Comparison of ENCODE assay signal across 19 cellular contexts in genomic region chr17:49156256-49156655, GRCh38. TPM values are rescaled to one million over a fixed set of nuclear protein-coding genes. Genes with fewer than 3 reads are reported as not detected.
A peak's percentile ranks its signal among the peaks of the same experiment; 100 is the strongest.
DNase-seq lines count a peak whose midpoint lies in the region; ATAC-seq and TF ChIP-seq lines count a peak whose summit lies in the region.
"Had no signal": no experiment of that assay in that cellular context is flagged by ENCODE, and none has a peak within 500 bp of the region (broad histone marks: within the 10 kb centered on the region; RNA-seq: fewer than 3 reads in every experiment).

No MANE protein-coding gene starts in this region.

- no peak for TF ChIP-seq POLR2A in IMR-90 (IDR thresholded peaks at IDR 0.05; ENCODE audit: low read depth, low read length)
- TF ChIP-seq POLR2A in thyroid gland (IDR thresholded peaks at IDR 0.05) = no peak

- H3K4me2 ChIP-seq in IMR-90 (ENCODE audit: low read depth, low read length) = no peak overlapping the region
- H3K4me2 ChIP-seq in PC-3 (ENCODE audit: low read length) = no peak overlapping the region

- H3K36me3 ChIP-seq in IMR-90 (ENCODE audit: control insufficient read depth, insufficient read depth, low read length) (no peaks in the 10 kb centered on the region), PC-3 (ENCODE audit: low read depth, low read length) (no peaks in the 10 kb centered on the region), thyroid gland (no peaks in the 10 kb centered on the region)
- H3K36me3 ChIP-seq: HAP-1 had no signal

- no peak overlapping the region for H2BK120ac ChIP-seq in IMR-90 (ENCODE audit: low read depth, low read length)

- H3K4me1 Mint-ChIP-seq in activated naive CD8-positive, alpha-beta T cell treated with anti-CD3 and anti-CD28 coated beads, Interleukin-2, amount 50 U/mL, for 24 hours = no peaks in the 10 kb centered on the region
- H3K4me1 Mint-ChIP-seq: CD4-positive, alpha-beta memory T cell had no signal

- H2BK5ac ChIP-seq in IMR-90 (ENCODE audit: low read depth, low read length, poor library complexity, severe bottlenecking) = no peak overlapping the region

- POLR2A ChIA-PET in IMR-90 (lab: Charles Lee; ENCODE audit: unreplicated experiment) = no interaction called here
- POLR2A ChIA-PET in PC-3 (lab: Charles Lee; ENCODE audit: unreplicated experiment) = no interaction called here

- WGBS in IMR-90 (ENCODE audit: extremely low coverage in 2 of 2, insufficient read length in 1 of 2), 2 experiments = no CpG with 5 or more reads among the region's 11 CpGs
- 25 to 32% methylated on average over 11 of the region's 11 CpGs for WGBS in thyroid gland, 2 donors

- no peaks in the 10 kb centered on the region for H3K9me2 ChIP-seq in PC-3 (replicated peaks; ENCODE audit: low read length)

- ATAC-seq in IMR-90 (ENCODE audit: low read depth) = no peak
- ATAC-seq in PC-3 = no peak
- no peak for ATAC-seq in HG03095 (IDR thresholded peaks at IDR 0.05; ENCODE audit: unreplicated experiment)
- ATAC-seq in GM21367 (IDR thresholded peaks at IDR 0.05; ENCODE audit: unreplicated experiment) = no peak
- ATAC-seq in activated naive CD8-positive, alpha-beta T cell treated with anti-CD3 and anti-CD28 coated beads, Interleukin-2, amount 50 U/mL, for 24 hours = no peak
- ATAC-seq: GM12878 had no signal

- H3K79me1 ChIP-seq in IMR-90 (ENCODE audit: low read depth in 1 of 2, low read length in 2 of 2) = no peaks in the 10 kb centered on the region

- H4K5ac ChIP-seq in IMR-90 (ENCODE audit: low read depth, low read length) = no peak overlapping the region

- no peaks in the 10 kb centered on the region for H3K36me3 Mint-ChIP-seq in activated naive CD8-positive, alpha-beta T cell treated with anti-CD3 and anti-CD28 coated beads, Interleukin-2, amount 50 U/mL, for 24 hours (ENCODE audit: low read depth)
- H3K36me3 Mint-ChIP-seq: CD4-positive, alpha-beta memory T cell had no signal

- H2AFZ ChIP-seq in IMR-90 (replicated peaks; ENCODE audit: low read length, poor library complexity) (peak overlapping the region; percentile 41), PC-3 (ENCODE audit: low read length) (0 out of 2 replicates have a peak overlapping the region, but pooled peaks have one; percentile 6)

- no peak overlapping the region for H2BK15ac ChIP-seq in IMR-90 (ENCODE audit: low read depth, low read length)

- no peak overlapping the region for H3K27ac Mint-ChIP-seq in activated naive CD8-positive, alpha-beta T cell treated with anti-CD3 and anti-CD28 coated beads, Interleukin-2, amount 50 U/mL, for 24 hours
- H3K27ac Mint-ChIP-seq: CD4-positive, alpha-beta memory T cell; HFFc6 had no signal

- peak overlapping the region; percentile 13; the same call in 1 of the 2 replicates for H2AK5ac ChIP-seq in IMR-90 (ENCODE audit: low read depth, low read length)

- H3K18ac ChIP-seq in IMR-90 (ENCODE audit: low read depth, low read length) = no peak overlapping the region

- no peak overlapping the region for H3K27ac ChIP-seq in IMR-90 (ENCODE audit: insufficient read depth, low read length)
- H3K27ac ChIP-seq in PC-3 (ENCODE audit: low read length) = no peak overlapping the region
- no peak overlapping the region for H3K27ac ChIP-seq in thyroid gland

- H3K79me2 ChIP-seq in PC-3 (ENCODE audit: low read length) = no peaks in the 10 kb centered on the region

- H3F3A ChIP-seq in PC-3 (ENCODE audit: low read length, unreplicated experiment) = no peaks in the 10 kb centered on the region

- no peak overlapping the region for H3K4me3 Mint-ChIP-seq in activated naive CD8-positive, alpha-beta T cell treated with anti-CD3 and anti-CD28 coated beads, Interleukin-2, amount 50 U/mL, for 24 hours
- H3K4me3 Mint-ChIP-seq: CD4-positive, alpha-beta memory T cell; HFFc6 had no signal

- H3K4me1 ChIP-seq in IMR-90 (ENCODE audit: control insufficient read depth, insufficient read depth, low read length) (peaks cover 6% of the 10 kb centered on the region; the same call in 1 of the 2 replicates), PC-3 (ENCODE audit: insufficient read depth, low read length) (0 out of 2 replicates have a peak, but pooled peaks cover 8% of the 10 kb centered on the region), thyroid gland (peaks cover 0 to 14% of the 10 kb centered on the region in 2 donors)
- H3K4me1 ChIP-seq: HAP-1 had no signal

- H3K9me3 ChIP-seq in IMR-90 (ENCODE audit: control insufficient read depth, insufficient read depth, low read length) = no peaks in the 10 kb centered on the region
- no peaks in the 10 kb centered on the region for H3K9me3 ChIP-seq in PC-3 (ENCODE audit: low read length)
- no peaks in the 10 kb centered on the region for H3K9me3 ChIP-seq in thyroid gland
- H3K9me3 ChIP-seq: HAP-1 had no signal

- H3K23ac ChIP-seq in IMR-90 (ENCODE audit: low read depth, low read length) = no peak overlapping the region; the same call in 1 of the 2 replicates

- BruUV-seq in IMR-90 (replicated peaks; lab: Mats Ljungman, UMichigan) (no TSS peak), PC-3 (replicated peaks; lab: Mats Ljungman, UMichigan) (no TSS peak)

- peaks cover 3% of the 10 kb centered on the region; the same call in 1 of the 2 replicates for H3K9me1 ChIP-seq in IMR-90 (ENCODE audit: insufficient read depth, low read length)

- TF ChIP-seq CTCF in IMR-90 (conservative IDR thresholded peaks at IDR 0.05; ENCODE audit: low read depth, low read length) = no peak
- no peak for TF ChIP-seq CTCF in PC-3 (conservative IDR thresholded peaks at IDR 0.05; ENCODE audit: low read depth, low read length)
- no peak for TF ChIP-seq CTCF in thyroid gland (IDR thresholded peaks at IDR 0.05)

- H3K14ac ChIP-seq in IMR-90 (replicated peaks; ENCODE audit: low read depth, low read length) = no peak overlapping the region

- no peak for TF ChIP-seq RAD21 in IMR-90 (IDR thresholded peaks at IDR 0.05; ENCODE audit: low read length)

- DNase-seq in IMR-90 (no peak), PC-3 (no peak), thyroid gland (peak; percentile 66 to 67)
- no peak for DNase-seq in activated naive CD8-positive, alpha-beta T cell treated with anti-CD3 and anti-CD28 coated beads, Interleukin-2, amount 50 U/mL, for 24 hours
- DNase-seq: C1 segment of cervical spinal cord; Calu3; CD4-positive, alpha-beta memory T cell; COR-L47; DMS53; EL; GDM1; GOT3; HFFc6 had no signal

- 0 out of 2 replicates have a peak overlapping the region, but pooled peaks have one; percentile 4 for H2BK20ac ChIP-seq in IMR-90 (ENCODE audit: low read depth, low read length)

- H3K27me3 Mint-ChIP-seq in activated naive CD8-positive, alpha-beta T cell treated with anti-CD3 and anti-CD28 coated beads, Interleukin-2, amount 50 U/mL, for 24 hours = peaks cover 25% of the 10 kb centered on the region

- CTCF ChIA-PET in IMR-90 (lab: Yijun Ruan, JAX) = no interaction called here
- CTCF ChIA-PET in PC-3 (lab: Charles Lee) = no interaction called here

- H3K9ac ChIP-seq in IMR-90 (ENCODE audit: low read depth, low read length) = no peak overlapping the region
- no peak overlapping the region for H3K9ac ChIP-seq in PC-3 (ENCODE audit: low read length)

- H3K4me3 ChIP-seq in IMR-90 (ENCODE audit: insufficient read depth, low read depth, low read length) = no peak overlapping the region
- no peak overlapping the region for H3K4me3 ChIP-seq in PC-3 (ENCODE audit: low read length)
- H3K4me3 ChIP-seq in thyroid gland (replicated peaks in 1 of 3) = no peak overlapping the region
- H3K4me3 ChIP-seq: GM12878, HAP-1 had no signal

- H3K56ac ChIP-seq in IMR-90 (ENCODE audit: extremely low read depth, insufficient read depth, low read length) = no peak overlapping the region

- no peak overlapping the region for H3K4ac ChIP-seq in IMR-90 (ENCODE audit: low read depth, low read length)

- H4K20me1 ChIP-seq in IMR-90 (ENCODE audit: insufficient read depth, low read length) (no peaks in the 10 kb centered on the region), PC-3 (ENCODE audit: low read length) (no peaks in the 10 kb centered on the region)

- H3K27me3 ChIP-seq in IMR-90 (ENCODE audit: control insufficient read depth, insufficient read depth, low read length) (peaks cover 9% of the 10 kb centered on the region), PC-3 (ENCODE audit: low read length) (no peaks in the 10 kb centered on the region), thyroid gland (no peaks in the 10 kb centered on the region)

- in situ Hi-C loops in IMR-90 (cut with MboI; ENCODE audit: low sequenced_read_pairs) = no loop called here

- dilution Hi-C loops in IMR-90 (cut with HindIII; ENCODE audit: low sequenced_read_pairs, unreplicated experiment) = no loop called here

- H4K8ac ChIP-seq in IMR-90 (ENCODE audit: low read depth in 2 of 2, low read length in 2 of 2) = no peak overlapping the region

- no peaks in the 10 kb centered on the region for H3K9me3 Mint-ChIP-seq in activated naive CD8-positive, alpha-beta T cell treated with anti-CD3 and anti-CD28 coated beads, Interleukin-2, amount 50 U/mL, for 24 hours
- H3K9me3 Mint-ChIP-seq: CD4-positive, alpha-beta memory T cell; HFFc6 had no signal

- H2AK9ac ChIP-seq in IMR-90 (replicated peaks; ENCODE audit: low read depth, low read length, poor library complexity) = no peak overlapping the region

- no peak overlapping the region for H4K91ac ChIP-seq in IMR-90 (ENCODE audit: insufficient read depth, low read depth, low read length)

- intact Hi-C loops in IMR-90 (cut with micrococcal nuclease) (no loop called here), PC-3 (cut with micrococcal nuclease) (no loop called here), thyroid gland (cut with DNase I) (no loop called here)

TF ChIP-seq in IMR-90, 13 proteins besides CTCF, POLR2A, EP300 and RAD21 (continues in another document):
- no peak for TF ChIP-seq MAFK (IDR thresholded peaks at IDR 0.05; ENCODE audit: low read depth, low read length)
- TF ChIP-seq CEBPB (IDR thresholded peaks at IDR 0.05; ENCODE audit: low read depth, low read length) = no peak
- TF ChIP-seq RCOR1 (IDR thresholded peaks at IDR 0.05; ENCODE audit: insufficient replicate concordance, low read length) = no peak

RNA-seq across cellular contexts. Expression of gene B4GALNT2, which starts 23.7 kb away (rescaled TPM):
- under 0.01 TPM in 1 of 2 replicates, not detected in the other for total RNA-seq in IMR-90 (2012; rRNA removed)
- polyA plus RNA-seq in IMR-90 (2012; rRNA removed) = 0.06 TPM in 1 of 2 replicates, not detected in the other
- not detected in 2 replicates for polyA plus RNA-seq in IMR-90 (2012; cell fraction: cytosol; rRNA removed)
- polyA plus RNA-seq in IMR-90 (2012; cell fraction: nucleus; rRNA removed; ENCODE audit: low replicate concordance) = not detected in 2 replicates
- 0.06 and 0.29 TPM in 2 replicates for total RNA-seq in PC-3 (2014; rRNA removed)
- total RNA-seq in thyroid gland = 10 to 100 TPM in 1 of 4 donors, 1 to 10 TPM in 2, under 1 TPM in 1; 0.33 to 10.1 (median 3.9) TPM
- total RNA-seq: A172, A673, GM12878, HFFc6 had no signal
- polyA plus RNA-seq: CD4-positive, alpha-beta memory T cell; GM12878 had no signal

RNA-seq across cellular contexts. Expression of gene GNGT2, which starts 54.1 kb away (rescaled TPM):
- 0.18 and 0.56 TPM in 2 replicates for total RNA-seq in IMR-90 (2012; rRNA removed)
- polyA plus RNA-seq in IMR-90 (2012; rRNA removed) = 0.65 and 0.79 TPM in 2 replicates
- polyA plus RNA-seq in IMR-90 (2012; cell fraction: cytosol; rRNA removed) = 0.19 and 0.34 TPM in 2 replicates
- 0.08 and 0.29 TPM in 2 replicates for polyA plus RNA-seq in IMR-90 (2012; cell fraction: nucleus; rRNA removed; ENCODE audit: low replicate concordance)
- 0.40 TPM in 1 of 2 replicates, not detected in the other for total RNA-seq in PC-3 (2014; rRNA removed)
- 1 to 10 TPM; 1.5 to 4.2 (median 2.7) TPM for total RNA-seq in thyroid gland
- total RNA-seq: A172, Calu3, HFFc6 had no signal

RNA-seq across cellular contexts. Expression of gene ABI3, which starts 54.3 kb away (rescaled TPM):
- total RNA-seq in IMR-90 (2012; rRNA removed) = 1.1 TPM in 2 replicates
- 1.2 and 1.4 TPM in 2 replicates for polyA plus RNA-seq in IMR-90 (2012; rRNA removed)
- 1.1 and 1.4 TPM in 2 replicates for polyA plus RNA-seq in IMR-90 (2012; cell fraction: cytosol; rRNA removed)
- 0.33 and 0.96 TPM in 2 replicates for polyA plus RNA-seq in IMR-90 (2012; cell fraction: nucleus; rRNA removed; ENCODE audit: low replicate concordance)
- not detected in 2 replicates for total RNA-seq in PC-3 (2014; rRNA removed)
- 10 to 100 TPM in 1 of 4 donors, 1 to 10 TPM in 3; 4.2 to 10.3 (median 6.2) TPM for total RNA-seq in thyroid gland
- total RNA-seq: Calu3 had no signal

Comparison
In these comparisons a context has a peak if more than half of its experiments do, and no peak if none do; other contexts are left out.
1. DNase-seq: peak in thyroid gland (2 of 2); none in IMR-90 (single experiment), PC-3 (single experiment) and activated naive CD8-positive, alpha-beta T cell treated with anti-CD3 and anti-CD28 coated beads, Interleukin-2, amount 50 U/mL, for 24 hours (single experiment).